1 cellular context compared by ENCODE assay signal in the genomic region with DNA sequence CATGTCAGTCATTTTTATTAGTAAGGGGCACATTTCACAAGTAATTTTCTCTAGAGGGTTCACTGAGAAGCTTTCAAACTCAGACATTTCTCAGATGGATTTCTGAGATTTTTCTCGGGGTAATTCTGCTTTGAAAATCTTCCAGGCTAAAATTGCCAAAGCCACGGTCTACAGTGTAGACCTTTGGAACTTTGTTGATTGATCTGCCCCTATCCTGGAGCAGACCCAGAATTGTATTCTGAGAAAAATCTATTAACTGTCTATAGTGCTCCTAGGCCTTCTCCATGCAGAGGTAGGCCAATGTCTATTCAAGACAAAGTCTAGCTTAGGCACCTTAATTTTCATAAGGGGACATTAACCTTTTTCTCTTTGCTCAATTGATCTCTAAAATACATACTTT.
TF ChIP-seq lines count a peak whose summit lies in the region.

No MANE protein-coding gene starts in this region.

TF ChIP-seq in liver, 16 proteins besides CTCF, POLR2A, EP300 and RAD21 (continued from another document):
- TF ChIP-seq, protein P1, sequence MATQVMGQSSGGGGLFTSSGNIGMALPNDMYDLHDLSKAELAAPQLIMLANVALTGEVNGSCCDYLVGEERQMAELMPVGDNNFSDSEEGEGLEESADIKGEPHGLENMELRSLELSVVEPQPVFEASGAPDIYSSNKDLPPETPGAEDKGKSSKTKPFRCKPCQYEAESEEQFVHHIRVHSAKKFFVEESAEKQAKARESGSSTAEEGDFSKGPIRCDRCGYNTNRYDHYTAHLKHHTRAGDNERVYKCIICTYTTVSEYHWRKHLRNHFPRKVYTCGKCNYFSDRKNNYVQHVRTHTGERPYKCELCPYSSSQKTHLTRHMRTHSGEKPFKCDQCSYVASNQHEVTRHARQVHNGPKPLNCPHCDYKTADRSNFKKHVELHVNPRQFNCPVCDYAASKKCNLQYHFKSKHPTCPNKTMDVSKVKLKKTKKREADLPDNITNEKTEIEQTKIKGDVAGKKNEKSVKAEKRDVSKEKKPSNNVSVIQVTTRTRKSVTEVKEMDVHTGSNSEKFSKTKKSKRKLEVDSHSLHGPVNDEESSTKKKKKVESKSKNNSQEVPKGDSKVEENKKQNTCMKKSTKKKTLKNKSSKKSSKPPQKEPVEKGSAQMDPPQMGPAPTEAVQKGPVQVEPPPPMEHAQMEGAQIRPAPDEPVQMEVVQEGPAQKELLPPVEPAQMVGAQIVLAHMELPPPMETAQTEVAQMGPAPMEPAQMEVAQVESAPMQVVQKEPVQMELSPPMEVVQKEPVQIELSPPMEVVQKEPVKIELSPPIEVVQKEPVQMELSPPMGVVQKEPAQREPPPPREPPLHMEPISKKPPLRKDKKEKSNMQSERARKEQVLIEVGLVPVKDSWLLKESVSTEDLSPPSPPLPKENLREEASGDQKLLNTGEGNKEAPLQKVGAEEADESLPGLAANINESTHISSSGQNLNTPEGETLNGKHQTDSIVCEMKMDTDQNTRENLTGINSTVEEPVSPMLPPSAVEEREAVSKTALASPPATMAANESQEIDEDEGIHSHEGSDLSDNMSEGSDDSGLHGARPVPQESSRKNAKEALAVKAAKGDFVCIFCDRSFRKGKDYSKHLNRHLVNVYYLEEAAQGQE (IDR thresholded peaks at IDR 0.05): no peak
- no peak for TF ChIP-seq JUND (IDR thresholded peaks at IDR 0.05)
